24 cellular contexts compared by ENCODE assay signal in genomic region chr3:23254287-23254686, GRCh38. TPM values are rescaled to one million over a fixed set of nuclear protein-coding genes. Genes with fewer than 3 reads are reported as not detected.
DNase-seq lines count a peak whose midpoint lies in the region; ATAC-seq lines count a peak whose summit lies in the region.
"Had no signal": no experiment of that assay in that cellular context is flagged by ENCODE, and none has a peak within 500 bp of the region (broad histone marks: within the 10 kb centered on the region; RNA-seq: fewer than 3 reads in every experiment).

No MANE protein-coding gene starts in this region.

- DNase-seq in renal cortical epithelial cell (ENCODE audit: low read depth) (peak; percentile 82), AG08395 (ENCODE audit: low spot score) (no peak), D341Med (ENCODE audit: low spot score) (no peak)
- DNase-seq: activated CD4-positive, alpha-beta T cell treated with anti-CD3 and anti-CD28 coated beads for 36 hours; activated CD8-positive, alpha-beta memory T cell treated with anti-CD3 and anti-CD28 coated beads for 24 hours; activated naive CD4-positive, alpha-beta T cell; activated T-cell treated with anti-CD3 and anti-CD28 coated beads, Interleukin-2, amount 50 U/mL, for 1 hour; CD8-positive, alpha-beta T cell; HCEC 1CT; heart left ventricle; KG1; left cardiac atrium; MM.1S; NCI-H1436; stimulated activated CD4-positive, alpha-beta T cell treated with anti-CD3 and anti-CD28 coated beads, Interleukin-4, amount 100 ng/mL, for 24 hours; stimulated activated naive CD4-positive, alpha-beta T cell; testis had no signal

- intact Hi-C loops in dendritic cell treated with granulocyte-macrophage colony-stimulating factor and Interleukin-4, amounts not matched to agents 40 ng/mL and 50 ng/mL, for 4 days (cut with micrococcal nuclease): no loop called here

- H3K27ac Mint-ChIP-seq in dendritic cell treated with granulocyte-macrophage colony-stimulating factor and Interleukin-4, amounts not matched to agents 40 ng/mL and 50 ng/mL, for 4 days: peak overlapping the region; percentile 58
- H3K27ac Mint-ChIP-seq: activated CD4-positive, alpha-beta T cell treated with anti-CD3 and anti-CD28 coated beads for 36 hours; brain; CD8-positive, alpha-beta T cell had no signal

- H3K4me3 Mint-ChIP-seq in dendritic cell treated with granulocyte-macrophage colony-stimulating factor and Interleukin-4, amounts not matched to agents 40 ng/mL and 50 ng/mL, for 4 days: no peak overlapping the region
- H3K4me3 Mint-ChIP-seq: activated CD4-positive, alpha-beta T cell treated with anti-CD3 and anti-CD28 coated beads for 36 hours; brain; CD8-positive, alpha-beta T cell had no signal

- H3K4me1 Mint-ChIP-seq in dendritic cell treated with granulocyte-macrophage colony-stimulating factor and Interleukin-4, amounts not matched to agents 40 ng/mL and 50 ng/mL, for 4 days (ENCODE audit: low read depth): peaks cover 45% of the 10 kb centered on the region

- ATAC-seq in GM18517 (IDR thresholded peaks at IDR 0.05; ENCODE audit: unreplicated experiment) (peak; percentile 45), HG03342 (IDR thresholded peaks at IDR 0.05; ENCODE audit: unreplicated experiment) (peak; percentile 33), GM19324 (IDR thresholded peaks at IDR 0.05; ENCODE audit: low FRiP score, unreplicated experiment) (no peak)
- ATAC-seq: activated CD4-positive, alpha-beta T cell treated with anti-CD3 and anti-CD28 coated beads for 36 hours; CD8-positive, alpha-beta T cell; Panc1 had no signal

- no peaks in the 10 kb centered on the region for H3K27me3 Mint-ChIP-seq in dendritic cell treated with granulocyte-macrophage colony-stimulating factor and Interleukin-4, amounts not matched to agents 40 ng/mL and 50 ng/mL, for 4 days
- H3K27me3 Mint-ChIP-seq: activated CD4-positive, alpha-beta T cell treated with anti-CD3 and anti-CD28 coated beads for 36 hours; brain had no signal

- no peaks in the 10 kb centered on the region for H3K36me3 Mint-ChIP-seq in dendritic cell treated with granulocyte-macrophage colony-stimulating factor and Interleukin-4, amounts not matched to agents 40 ng/mL and 50 ng/mL, for 4 days (ENCODE audit: low read depth)
- H3K36me3 Mint-ChIP-seq: brain; CD8-positive, alpha-beta T cell had no signal

- no peaks in the 10 kb centered on the region for H3K9me3 Mint-ChIP-seq in dendritic cell treated with granulocyte-macrophage colony-stimulating factor and Interleukin-4, amounts not matched to agents 40 ng/mL and 50 ng/mL, for 4 days
- H3K9me3 Mint-ChIP-seq: brain; CD8-positive, alpha-beta T cell had no signal

RNA-seq across cellular contexts. Expression of gene UBE2E2, which starts 51.2 kb away (rescaled TPM):
- 34.0 and 61.3 TPM in 2 replicates for total RNA-seq in renal cortical epithelial cell
- total RNA-seq: G401 had no signal
